20 cellular contexts compared by ENCODE assay signal in genomic region chr9:136981588-136982231, GRCh38. TPM values are rescaled to one million over a fixed set of nuclear protein-coding genes. Genes with fewer than 3 reads are reported as not detected.
DNase-seq lines count a peak whose midpoint lies in the region; ATAC-seq, FAIRE-seq and TF ChIP-seq lines count a peak whose summit lies in the region.
"Had no signal": no experiment of that assay in that cellular context is flagged by ENCODE, and none has a peak within 500 bp of the region (broad histone marks: within the 10 kb centered on the region; RNA-seq: fewer than 3 reads in every experiment).

No MANE protein-coding gene starts in this region.

- H3K79me2 ChIP-seq in K562 (ENCODE audit: control insufficient read depth, insufficient read depth, low read length) = no peaks in the 10 kb centered on the region

- no peaks in the 10 kb centered on the region for H3K27me3 ChIP-seq in A673 (replicated peaks; ENCODE audit: insufficient read depth, low read depth, low read length, poor library complexity)
- no peaks in the 10 kb centered on the region for H3K27me3 ChIP-seq in K562 (ENCODE audit: control insufficient read depth in 2 of 2, insufficient read depth in 2 of 2, low read length in 2 of 2)
- no peaks in the 10 kb centered on the region for H3K27me3 ChIP-seq in right atrium auricular region

- DNase-seq in A673 (ENCODE audit: low spot score) = peak; percentile 67
- DNase-seq in K562 (ENCODE audit: extremely low read depth in 1 of 4, low spot score in 3 of 4) = no peak
- DNase-seq in right atrium auricular region (ENCODE audit: low spot score) = no peak
- DNase-seq in nucleus accumbens (lab: John Stamatoyannopoulos, UW) = peak in 43 of 56 donors; percentile 29 to 86 (median 65)
- no peak for DNase-seq in effector memory CD8-positive, alpha-beta T cell
- no peak for DNase-seq in kidney glomerular epithelial cell (lab: John Stamatoyannopoulos, UW)
- DNase-seq in stimulated activated naive CD4-positive, alpha-beta T cell (lab: John Stamatoyannopoulos, UW) = no peak
- DNase-seq in AG20443 (ENCODE audit: low spot score) = no peak
- DNase-seq: activated CD4-positive, alpha-beta T cell treated with anti-CD3 and anti-CD28 coated beads for 4 hours; activated naive CD8-positive, alpha-beta T cell treated with anti-CD3 and anti-CD28 coated beads, Interleukin-2, amount 10 ng/mL, durations not matched to agents 7 days and 5 days; activated T-cell treated with anti-CD3 and anti-CD28 coated beads, Interleukin-2, amount 50 U/mL, for 24 hours; Caco-2; esophagus squamous epithelium; NCI-H2081; NCI-H748 treated with DMSO at 0.1 percent for 48 hours had no signal

- peak overlapping the region in 1 of 2 experiments; percentile 7; a peak in 2 of 4 replicates for H3K9ac ChIP-seq in K562 (ENCODE audit: insufficient read depth in 1 of 2, low read depth in 2 of 2, low read length in 2 of 2)

- TF ChIP-seq RAD21 in K562 (CRISPR knock-in tag; conservative IDR thresholded peaks at IDR 0.05 in 1 of 2, IDR thresholded peaks at IDR 0.05 in 1 of 2) = no peak

- TF ChIP-seq CTCF in A673 (conservative IDR thresholded peaks at IDR 0.05; ENCODE audit: low read depth, low read length) (no peak), K562 (IDR thresholded peaks at IDR 0.05 in 2 of 3, conservative IDR thresholded peaks at IDR 0.05 in 1 of 3; ENCODE audit: insufficient read depth in 2 of 3, low read depth in 1 of 3, low read length in 3 of 3) (no peak), right atrium auricular region (IDR thresholded peaks at IDR 0.05) (peak in 1 of 2 donors; percentile 11)

- no peak overlapping the region for H2AFZ ChIP-seq in K562 (ENCODE audit: low read depth, low read length)

- FAIRE-seq in K562 (lab: Jason Lieb, UNC) = no peak
- FAIRE-seq: A549, GM18507, GM19239, pancreas had no signal

- CTCF ChIA-PET in A673 (lab: Charles Lee) (no interaction called here), K562 (lab: Yijun Ruan, JAX; ENCODE audit: low intra/inter-chr PET ratio) (no interaction called here)

- in situ Hi-C loops in K562 (cut with MboI) = no loop called here

- no peak for TF ChIP-seq EP300 in K562 (IDR thresholded peaks at IDR 0.05; ENCODE audit: low read length)

- no peaks in the 10 kb centered on the region for H3K4me1 ChIP-seq in A673 (ENCODE audit: insufficient read depth, low read length, poor library complexity, severe bottlenecking)
- H3K4me1 ChIP-seq in K562 (replicated peaks in 1 of 2; ENCODE audit: control insufficient read depth in 2 of 2, insufficient read depth in 2 of 2, low read length in 2 of 2) = peaks cover 9 to 86% of the 10 kb centered on the region in 2 experiments; a peak in 4 of 5 replicates
- peaks cover 0 to 87% of the 10 kb centered on the region in 2 donors for H3K4me1 ChIP-seq in right atrium auricular region
- H3K4me1 ChIP-seq: Caco-2, pancreas had no signal

- no peak overlapping the region for H3K4me2 ChIP-seq in K562 (ENCODE audit: insufficient read depth, low read length)
- H3K4me2 ChIP-seq: A549 had no signal

- H3K4me1 Mint-ChIP-seq in effector memory CD8-positive, alpha-beta T cell (ENCODE audit: low read depth in 2 of 2) = peaks cover 6 to 10% of the 10 kb centered on the region in 2 donors

- 20% methylated on average over 13 of the region's 17 CpGs for WGBS in K562 (ENCODE audit: insufficient coverage, low coverage, missing lambda C conversion rate)

- H4K20me1 ChIP-seq in K562 (replicated peaks; ENCODE audit: control insufficient read depth, insufficient read depth, low read length) = no peaks in the 10 kb centered on the region

- no peaks in the 10 kb centered on the region for H3K9me3 Mint-ChIP-seq in effector memory CD8-positive, alpha-beta T cell
- H3K9me3 Mint-ChIP-seq: activated naive CD8-positive, alpha-beta T cell treated with anti-CD3 and anti-CD28 coated beads, Interleukin-2, amount 10 ng/mL, durations not matched to agents 7 days and 5 days; activated T-cell treated with anti-CD3 and anti-CD28 coated beads, Interleukin-2, amount 50 U/mL, for 24 hours had no signal

- no peak overlapping the region for H3K27ac Mint-ChIP-seq in effector memory CD8-positive, alpha-beta T cell
- H3K27ac Mint-ChIP-seq: activated naive CD8-positive, alpha-beta T cell treated with anti-CD3 and anti-CD28 coated beads, Interleukin-2, amount 10 ng/mL, durations not matched to agents 7 days and 5 days; activated T-cell treated with anti-CD3 and anti-CD28 coated beads, Interleukin-2, amount 50 U/mL, for 24 hours had no signal

- POLR2A ChIA-PET in A673 (lab: Charles Lee; ENCODE audit: low non-redundant PET) (no interaction called here), K562 (lab: Yijun Ruan, JAX) (interaction anchor here (0.5 to 0.9 kb wide), 2 partner anchors 11 to 37 kb away, joined by 3 to 5 read pairs; no protein-coding TSS in a partner anchor)

- BruUV-seq in A673 (replicated peaks; lab: Mats Ljungman, UMichigan) (no TSS peak), K562 (replicated peaks; lab: Mats Ljungman, UMichigan) (no TSS peak)

- H3K4me3 ChIP-seq in A673 (ENCODE audit: low read depth, low read length, poor library complexity, severe bottlenecking) = no peak overlapping the region
- no peak overlapping the region for H3K4me3 ChIP-seq in K562
- no peak overlapping the region for H3K4me3 ChIP-seq in right atrium auricular region
- H3K4me3 ChIP-seq: A549, esophagus squamous epithelium, pancreas had no signal

- intact Hi-C loops in A673 (cut with micrococcal nuclease; ENCODE audit: unreplicated experiment) (no loop called here), K562 (cut with micrococcal nuclease) (no loop called here)

- no peaks in the 10 kb centered on the region for H3K36me3 ChIP-seq in A673 (ENCODE audit: insufficient read depth, low read length, poor library complexity, severe bottlenecking)
- H3K36me3 ChIP-seq in K562 (ENCODE audit: control insufficient read depth, insufficient read depth, low read length) = no peaks in the 10 kb centered on the region
- no peaks in the 10 kb centered on the region for H3K36me3 ChIP-seq in right atrium auricular region
- H3K36me3 ChIP-seq: esophagus squamous epithelium, pancreas had no signal

- ATAC-seq in K562 = no peak
- ATAC-seq in effector memory CD8-positive, alpha-beta T cell (replicated peaks) = no peak
- ATAC-seq: A549, pancreas had no signal

- no peak overlapping the region for H3K4me3 Mint-ChIP-seq in effector memory CD8-positive, alpha-beta T cell
- H3K4me3 Mint-ChIP-seq: activated naive CD8-positive, alpha-beta T cell treated with anti-CD3 and anti-CD28 coated beads, Interleukin-2, amount 10 ng/mL, durations not matched to agents 7 days and 5 days; activated T-cell treated with anti-CD3 and anti-CD28 coated beads, Interleukin-2, amount 50 U/mL, for 24 hours had no signal

- H3K9me1 ChIP-seq in K562 (ENCODE audit: control insufficient read depth, insufficient read depth, low read length) = no peaks in the 10 kb centered on the region

- no peak for TF ChIP-seq POLR2A in K562 (conservative IDR thresholded peaks at IDR 0.05)

- H3K27ac ChIP-seq in A673 (ENCODE audit: low read depth, low read length, poor library complexity, severe bottlenecking) (no peak overlapping the region), K562 (ENCODE audit: extremely low read depth, low read depth, low read length) (no peak overlapping the region), right atrium auricular region (peak overlapping the region; percentile 77 to 81)
- H3K27ac ChIP-seq: pancreas had no signal

- H3K36me3 Mint-ChIP-seq in effector memory CD8-positive, alpha-beta T cell (ENCODE audit: insufficient read depth) = no peaks in the 10 kb centered on the region
- H3K36me3 Mint-ChIP-seq: activated naive CD8-positive, alpha-beta T cell treated with anti-CD3 and anti-CD28 coated beads, Interleukin-2, amount 10 ng/mL, durations not matched to agents 7 days and 5 days had no signal

- peaks cover 7 to 15% of the 10 kb centered on the region in 2 donors for H3K27me3 Mint-ChIP-seq in effector memory CD8-positive, alpha-beta T cell

- H3K9me3 ChIP-seq in A673 (ENCODE audit: low read depth, low read length, poor library complexity, severe bottlenecking) (no peaks in the 10 kb centered on the region), K562 (replicated peaks; ENCODE audit: control insufficient read depth, insufficient read depth, low read depth, low read length) (no peaks in the 10 kb centered on the region), right atrium auricular region (no peaks in the 10 kb centered on the region)
- H3K9me3 ChIP-seq: A549, Caco-2, esophagus squamous epithelium, pancreas had no signal

RNA-seq across cellular contexts. Expression of gene LCNL1, which starts 1.1 kb away (rescaled TPM):
- total RNA-seq in A673 (2021) (not detected in 2 replicates), K562 (2014; rRNA removed) (0.08 TPM in 1 of 2 replicates, not detected in the other), K562 (2014; rRNA removed; fragmentation: Illumina TruSeq; extraction: Trizol) (0.04 and 0.10 TPM in 2 replicates), K562 (2015; rRNA removed; fragmentation: Illumina TruSeq; extraction: Trizol) (not detected in 2 replicates), K562 (2021) (0.11 and 0.16 TPM in 2 replicates), right atrium auricular region (1 to 10 TPM in 1 of 2 donors, under 1 TPM in 1; 0.24 to 1.1 TPM)
- 3.1 and 3.4 TPM in 2 replicates for total RNA-seq in K562 (2011; cell fraction: chromatin; rRNA removed; ENCODE audit: low replicate concordance)
- 1.2 and 1.7 TPM in 2 replicates for total RNA-seq in K562 (2011; cell fraction: nucleolus; rRNA removed)
- 3.5 and 4.7 TPM in 2 replicates for total RNA-seq in K562 (2011; cell fraction: nucleoplasm; rRNA removed)
- polyA plus RNA-seq in K562 (2011; rRNA removed) (0.04 and 0.14 TPM in 2 replicates), K562 (2014; fragmentation: Illumina TruSeq; extraction: Trizol) (0.04 TPM in 1 of 2 replicates, not detected in the other), K562 (2014; fragmentation: Nextera tagmentation; extraction: Ambion mirVana) (not detected), K562 (2014; rRNA removed) (0.11 and 0.12 TPM in 2 replicates)
- polyA plus RNA-seq in K562 (2011; cell fraction: cytosol; rRNA removed) = 0.21 TPM in 1 of 2 replicates, not detected in the other
- polyA plus RNA-seq in K562 (2011; cell fraction: nucleus; rRNA removed) = 2.1 and 4.2 TPM in 2 replicates
- 0.30 and 0.53 TPM in 2 replicates for polyA plus RNA-seq in K562 (2012)
- 0.27 and 0.81 TPM in 2 replicates for polyA minus RNA-seq in K562 (2011; rRNA and poly(A)+ RNA removed)
- polyA minus RNA-seq in K562 (2011; cell fraction: cytosol; rRNA and poly(A)+ RNA removed) = not detected in 2 replicates
- 1.3 and 2.4 TPM in 2 replicates for polyA minus RNA-seq in K562 (2011; cell fraction: nucleus; rRNA and poly(A)+ RNA removed)
- total RNA-seq: Caco-2, RPMI7951 had no signal

RNA-seq across cellular contexts. Expression of gene PTGDS, which starts 4.4 kb away (rescaled TPM):
- total RNA-seq in A673 (2021) (not detected in 2 replicates), K562 (2014; rRNA removed) (5.2 and 7.4 TPM in 2 replicates), K562 (2014; rRNA removed; fragmentation: Illumina TruSeq; extraction: Trizol) (0.65 TPM in 1 of 2 replicates, not detected in the other), K562 (2015; rRNA removed; fragmentation: Illumina TruSeq; extraction: Trizol) (2.0 and 2.9 TPM in 2 replicates), K562 (2021) (4.6 and 4.7 TPM in 2 replicates), right atrium auricular region (1,000 to 10,000 TPM; 1,799 to 2,426 TPM)
- total RNA-seq in K562 (2011; cell fraction: chromatin; rRNA removed; ENCODE audit: low replicate concordance) = 1.9 and 6.7 TPM in 2 replicates
- total RNA-seq in K562 (2011; cell fraction: nucleolus; rRNA removed) = 6.7 and 8.8 TPM in 2 replicates
- 4.5 and 5.2 TPM in 2 replicates for total RNA-seq in K562 (2011; cell fraction: nucleoplasm; rRNA removed)
- polyA plus RNA-seq in K562 (2011; rRNA removed) (2.6 and 4.4 TPM in 2 replicates), K562 (2014; fragmentation: Illumina TruSeq; extraction: Trizol) (1.2 and 2.7 TPM in 2 replicates), K562 (2014; fragmentation: Nextera tagmentation; extraction: Ambion mirVana) (under 1 TPM; 0.46 to 0.55 TPM), K562 (2014; rRNA removed) (7.0 and 7.1 TPM in 2 replicates)
- 5.3 and 10.5 TPM in 2 replicates for polyA plus RNA-seq in K562 (2011; cell fraction: cytosol; rRNA removed)
- 23.2 and 26.0 TPM in 2 replicates for polyA plus RNA-seq in K562 (2011; cell fraction: nucleus; rRNA removed)
- 8.5 and 12.1 TPM in 2 replicates for polyA plus RNA-seq in K562 (2012)
- polyA minus RNA-seq in K562 (2011; rRNA and poly(A)+ RNA removed) = 0.51 TPM in 1 of 2 replicates, not detected in the other
- polyA minus RNA-seq in K562 (2011; cell fraction: cytosol; rRNA and poly(A)+ RNA removed) = 1.8 and 3.4 TPM in 2 replicates
- polyA minus RNA-seq in K562 (2011; cell fraction: nucleus; rRNA and poly(A)+ RNA removed) = 5.7 and 10.0 TPM in 2 replicates
- total RNA-seq: Caco-2 had no signal

RNA-seq across cellular contexts. Expression of gene PAXX, which starts 10.5 kb away (rescaled TPM):
- 91.5 and 99.5 TPM in 2 replicates for total RNA-seq in A673 (2021)
- total RNA-seq in K562 (2011; cell fraction: chromatin; rRNA removed; ENCODE audit: low replicate concordance) = 38.8 and 156 TPM in 2 replicates
- total RNA-seq in K562 (2011; cell fraction: nucleolus; rRNA removed) = 232 and 251 TPM in 2 replicates
- 92.5 and 109 TPM in 2 replicates for total RNA-seq in K562 (2011; cell fraction: nucleoplasm; rRNA removed)
- total RNA-seq in K562 (2014; rRNA removed) = 147 and 175 TPM in 2 replicates
- 13.6 and 20.4 TPM in 2 replicates for total RNA-seq in K562 (2014; rRNA removed; fragmentation: Illumina TruSeq; extraction: Trizol)
- 59.9 and 63.7 TPM in 2 replicates for total RNA-seq in K562 (2015; rRNA removed; fragmentation: Illumina TruSeq; extraction: Trizol)
- total RNA-seq in K562 (2021) = 136 and 140 TPM in 2 replicates
- polyA plus RNA-seq in K562 (2011; rRNA removed) = 38.5 and 41.3 TPM in 2 replicates
- polyA plus RNA-seq in K562 (2011; cell fraction: cytosol; rRNA removed) = 53.8 and 128 TPM in 2 replicates
- polyA plus RNA-seq in K562 (2011; cell fraction: nucleus; rRNA removed) = 400 and 559 TPM in 2 replicates
- polyA plus RNA-seq in K562 (2012) = 69.4 and 95.1 TPM in 2 replicates
- polyA plus RNA-seq in K562 (2014; fragmentation: Illumina TruSeq; extraction: Trizol) = 23.3 and 45.8 TPM in 2 replicates
- 1 to 10 TPM; 1.2 to 6.2 TPM for polyA plus RNA-seq in K562 (2014; fragmentation: Nextera tagmentation; extraction: Ambion mirVana)
- 175 and 182 TPM in 2 replicates for polyA plus RNA-seq in K562 (2014; rRNA removed)
- 1.6 and 3.6 TPM in 2 replicates for polyA minus RNA-seq in K562 (2011; rRNA and poly(A)+ RNA removed)
- 13.8 and 14.0 TPM in 2 replicates for polyA minus RNA-seq in K562 (2011; cell fraction: cytosol; rRNA and poly(A)+ RNA removed)
- polyA minus RNA-seq in K562 (2011; cell fraction: nucleus; rRNA and poly(A)+ RNA removed) = 57.6 and 59.5 TPM in 2 replicates
- total RNA-seq in right atrium auricular region = 10 to 100 TPM; 27.4 to 37.5 TPM

RNA-seq across cellular contexts. Expression of gene CLIC3, which starts 14.7 kb away (rescaled TPM):
- total RNA-seq in A673 (2021) (not detected in 2 replicates), K562 (2014; rRNA removed) (not detected in 2 replicates), K562 (2014; rRNA removed; fragmentation: Illumina TruSeq; extraction: Trizol) (not detected in 2 replicates), K562 (2015; rRNA removed; fragmentation: Illumina TruSeq; extraction: Trizol) (not detected in 2 replicates), K562 (2021) (0.18 and 0.29 TPM in 2 replicates), right atrium auricular region (10 to 100 TPM in 1 of 2 donors, 1 to 10 TPM in 1; 6.5 to 11.8 TPM)
- total RNA-seq in K562 (2011; cell fraction: chromatin; rRNA removed; ENCODE audit: low replicate concordance) = not detected in 2 replicates
- not detected in 2 replicates for total RNA-seq in K562 (2011; cell fraction: nucleolus; rRNA removed)
- total RNA-seq in K562 (2011; cell fraction: nucleoplasm; rRNA removed) = not detected in 2 replicates
- polyA plus RNA-seq in K562 (2011; rRNA removed) (0.07 TPM in 1 of 2 replicates, not detected in the other), K562 (2014; fragmentation: Illumina TruSeq; extraction: Trizol) (not detected in 2 replicates), K562 (2014; fragmentation: Nextera tagmentation; extraction: Ambion mirVana) (not detected), K562 (2014; rRNA removed) (0.27 TPM in 1 of 2 replicates, not detected in the other)
- 0.22 and 1.1 TPM in 2 replicates for polyA plus RNA-seq in K562 (2011; cell fraction: cytosol; rRNA removed)
- polyA plus RNA-seq in K562 (2011; cell fraction: nucleus; rRNA removed) = 0.34 and 0.65 TPM in 2 replicates
- 0.58 and 0.59 TPM in 2 replicates for polyA plus RNA-seq in K562 (2012)
- not detected in 2 replicates for polyA minus RNA-seq in K562 (2011; rRNA and poly(A)+ RNA removed)
- polyA minus RNA-seq in K562 (2011; cell fraction: cytosol; rRNA and poly(A)+ RNA removed) = not detected in 2 replicates
- 0.27 and 0.44 TPM in 2 replicates for polyA minus RNA-seq in K562 (2011; cell fraction: nucleus; rRNA and poly(A)+ RNA removed)

RNA-seq across cellular contexts. Expression of gene LCN12, which starts 29.6 kb away (rescaled TPM):
- total RNA-seq in A673 (2021) (1.1 TPM in 1 of 2 replicates, not detected in the other), K562 (2014; rRNA removed) (not detected in 2 replicates), K562 (2014; rRNA removed; fragmentation: Illumina TruSeq; extraction: Trizol) (not detected in 2 replicates), K562 (2015; rRNA removed; fragmentation: Illumina TruSeq; extraction: Trizol) (not detected in 2 replicates), K562 (2021) (not detected in 2 replicates), right atrium auricular region (10 to 100 TPM; 10.8 to 11.3 TPM)
- 1.3 TPM in 1 of 2 replicates, not detected in the other for total RNA-seq in K562 (2011; cell fraction: chromatin; rRNA removed; ENCODE audit: low replicate concordance)
- 0.67 and 0.92 TPM in 2 replicates for total RNA-seq in K562 (2011; cell fraction: nucleolus; rRNA removed)
- 0.51 TPM in 1 of 2 replicates, not detected in the other for total RNA-seq in K562 (2011; cell fraction: nucleoplasm; rRNA removed)
- polyA plus RNA-seq in K562 (2011; rRNA removed) (0.24 TPM in 1 of 2 replicates, not detected in the other), K562 (2014; fragmentation: Illumina TruSeq; extraction: Trizol) (not detected in 2 replicates), K562 (2014; fragmentation: Nextera tagmentation; extraction: Ambion mirVana) (not detected), K562 (2014; rRNA removed) (0.05 TPM in 1 of 2 replicates, not detected in the other)
- not detected in 2 replicates for polyA plus RNA-seq in K562 (2011; cell fraction: cytosol; rRNA removed)
- polyA plus RNA-seq in K562 (2011; cell fraction: nucleus; rRNA removed) = 1.0 and 1.2 TPM in 2 replicates
- polyA plus RNA-seq in K562 (2012) = 0.32 and 0.35 TPM in 2 replicates
- not detected in 2 replicates for polyA minus RNA-seq in K562 (2011; rRNA and poly(A)+ RNA removed)
- polyA minus RNA-seq in K562 (2011; cell fraction: cytosol; rRNA and poly(A)+ RNA removed) = not detected in 2 replicates
- polyA minus RNA-seq in K562 (2011; cell fraction: nucleus; rRNA and poly(A)+ RNA removed) = not detected in 2 replicates
- total RNA-seq: esophagus squamous epithelium, RPMI7951 had no signal

Comparison
In these comparisons a context has a peak if more than half of its experiments do, and no peak if none do; other contexts are left out.
1. DNase-seq: peak in A673 (single experiment) and nucleus accumbens (43 of 56); none in K562 (0 of 4), right atrium auricular region (single experiment), effector memory CD8-positive, alpha-beta T cell (0 of 3), kidney glomerular epithelial cell (single experiment), stimulated activated naive CD4-positive, alpha-beta T cell (0 of 6) and AG20443 (single experiment).
2. H3K27ac ChIP-seq: peak in right atrium auricular region (2 of 2); none in A673 (single experiment) and K562 (single experiment).
3. RNA of gene PTGDS, which starts 4.4 kb away (total RNA-seq): 1,799 to 2,426 TPM in right atrium auricular region; 0.65 to 8.8 TPM in K562 and not detected in A673; every median in the first group is over 100 times any median in the second.